27 cellular contexts compared by ENCODE assay signal in genomic region chrX:48035891-48036290, GRCh38. TPM values are rescaled to one million over a fixed set of nuclear protein-coding genes. Genes with fewer than 3 reads are reported as not detected.
DNase-seq lines count a peak whose midpoint lies in the region; ATAC-seq and TF ChIP-seq lines count a peak whose summit lies in the region.
"Had no signal": no experiment of that assay in that cellular context is flagged by ENCODE, and none has a peak within 500 bp of the region (broad histone marks: within the 10 kb centered on the region; RNA-seq: fewer than 3 reads in every experiment).

No MANE protein-coding gene starts in this region.

- H3K79me2 ChIP-seq in hepatocyte (no peaks in the 10 kb centered on the region), osteoblast (ENCODE audit: insufficient read depth, low read length) (no peaks in the 10 kb centered on the region)

- DNase-seq in ELF-1 (ENCODE audit: low read depth, low spot score), result peak; percentile 34
- peak; percentile 17 for DNase-seq in coronary artery (ENCODE audit: low spot score)
- no peak for DNase-seq in hepatocyte (ENCODE audit: low spot score)
- peak; percentile 15 for DNase-seq in osteoblast (ENCODE audit: insufficient read length, low spot score, missing footprints)
- no peak for DNase-seq in activated naive CD4-positive, alpha-beta T cell treated with anti-CD3 and anti-CD28 coated beads, Interleukin-2, amount 10 ng/mL, durations not matched to agents 7 days and 5 days
- DNase-seq in kidney tubule cell (ENCODE audit: low spot score), result no peak
- no peak for DNase-seq in iPS-NIHi7 (ENCODE audit: extremely low spot score)
- DNase-seq: CD4-positive, CD25-positive, alpha-beta regulatory T cell; GDM1; HCEC 1CT; MM.1S; NCI-H1694; NCI-H2029 treated with DMSO at 0.1 percent for 48 hours; NCI-H446 treated with DMSO at 0.1 percent for 48 hours; NCI-H526; NCI-H82; NK-92 treated with Interleukin-12 subunit alpha and Interleukin-12 subunit beta, amount 100 ng/mL, for 24 hours; PC-9; SJCRH30 had no signal

- WGBS in hepatocyte (ENCODE audit: low lambda C conversion rate, missing lambda C conversion rate), result 42% methylated on average over 4 of the region's 4 CpGs

- TF ChIP-seq CTCF in coronary artery (IDR thresholded peaks at IDR 0.05) (no peak), hepatocyte (IDR thresholded peaks at IDR 0.05; ENCODE audit: poor library complexity) (no peak), osteoblast (IDR thresholded peaks at IDR 0.05; ENCODE audit: extremely low read depth, low read depth, low read length) (no peak)

- H3K27me3 Mint-ChIP-seq in activated naive CD4-positive, alpha-beta T cell treated with anti-CD3 and anti-CD28 coated beads, Interleukin-2, amount 10 ng/mL, durations not matched to agents 7 days and 5 days, result no peaks in the 10 kb centered on the region
- H3K27me3 Mint-ChIP-seq: CD4-positive, CD25-positive, alpha-beta regulatory T cell; IgD-negative memory B cell had no signal

- no peaks in the 10 kb centered on the region for H4K20me1 ChIP-seq in hepatocyte (ENCODE audit: insufficient read depth, poor library complexity, severe bottlenecking)
- H4K20me1 ChIP-seq in osteoblast (ENCODE audit: insufficient read depth, low read length), result no peaks in the 10 kb centered on the region
- H4K20me1 ChIP-seq: BLaER1 had no signal

- H3K4me2 ChIP-seq in hepatocyte, result peak overlapping the region; percentile 37
- no peak overlapping the region for H3K4me2 ChIP-seq in osteoblast (ENCODE audit: insufficient read depth, low read length)
- H3K4me2 ChIP-seq: BLaER1, KMS-11, PC-9 had no signal

- H3K9me2 ChIP-seq in hepatocyte (replicated peaks; ENCODE audit: insufficient read depth), result no peaks in the 10 kb centered on the region

- CTCF ChIA-PET in activated naive CD4-positive, alpha-beta T cell treated with anti-CD3 and anti-CD28 coated beads, Interleukin-2, amount 10 ng/mL, durations not matched to agents 7 days and 5 days (lab: Charles Lee), result no interaction called here

- H3K27ac ChIP-seq in coronary artery (no peak overlapping the region), hepatocyte (peak overlapping the region; percentile 46), osteoblast (ENCODE audit: low read depth, low read length) (no peak overlapping the region)
- H3K27ac ChIP-seq: BLaER1, KMS-11, PC-9, SJCRH30 had no signal

- no peak overlapping the region for H2AFZ ChIP-seq in hepatocyte
- no peak overlapping the region for H2AFZ ChIP-seq in osteoblast (ENCODE audit: low read length)
- H2AFZ ChIP-seq: PC-9 had no signal

- H3K27me3 ChIP-seq in hepatocyte, result no peaks in the 10 kb centered on the region
- H3K27me3 ChIP-seq in osteoblast (ENCODE audit: insufficient read depth, low read length), result no peaks in the 10 kb centered on the region
- H3K27me3 ChIP-seq: SJCRH30 had no signal

- no peaks in the 10 kb centered on the region for H3K4me1 ChIP-seq in hepatocyte (ENCODE audit: insufficient read depth)
- no peaks in the 10 kb centered on the region for H3K4me1 ChIP-seq in osteoblast (ENCODE audit: insufficient read depth, low read length)
- H3K4me1 ChIP-seq: BLaER1, SJCRH30 had no signal

- H3K4me1 Mint-ChIP-seq in activated naive CD4-positive, alpha-beta T cell treated with anti-CD3 and anti-CD28 coated beads, Interleukin-2, amount 10 ng/mL, durations not matched to agents 7 days and 5 days, result no peaks in the 10 kb centered on the region
- H3K4me1 Mint-ChIP-seq: CD4-positive, CD25-positive, alpha-beta regulatory T cell had no signal

- H3K4me3 Mint-ChIP-seq in activated naive CD4-positive, alpha-beta T cell treated with anti-CD3 and anti-CD28 coated beads, Interleukin-2, amount 10 ng/mL, durations not matched to agents 7 days and 5 days, result no peak overlapping the region
- H3K4me3 Mint-ChIP-seq: CD4-positive, CD25-positive, alpha-beta regulatory T cell; IgD-negative memory B cell had no signal

- H3K4me3 ChIP-seq in coronary artery (no peak overlapping the region), hepatocyte (no peak overlapping the region), osteoblast (ENCODE audit: insufficient read depth, low read length) (no peak overlapping the region)
- H3K4me3 ChIP-seq: BLaER1, PC-9, SJCRH30 had no signal

- no peak for ATAC-seq in HG02938 (IDR thresholded peaks at IDR 0.05; ENCODE audit: unreplicated experiment)
- ATAC-seq: Right ventricle myocardium inferior had no signal

- H3K27ac Mint-ChIP-seq in activated naive CD4-positive, alpha-beta T cell treated with anti-CD3 and anti-CD28 coated beads, Interleukin-2, amount 10 ng/mL, durations not matched to agents 7 days and 5 days, result no peak overlapping the region
- H3K27ac Mint-ChIP-seq: CD4-positive, CD25-positive, alpha-beta regulatory T cell; IgD-negative memory B cell had no signal

- no peaks in the 10 kb centered on the region for H3K9me3 Mint-ChIP-seq in activated naive CD4-positive, alpha-beta T cell treated with anti-CD3 and anti-CD28 coated beads, Interleukin-2, amount 10 ng/mL, durations not matched to agents 7 days and 5 days
- H3K9me3 Mint-ChIP-seq: CD4-positive, CD25-positive, alpha-beta regulatory T cell; IgD-negative memory B cell had no signal

- H3K36me3 ChIP-seq in hepatocyte (replicated peaks; ENCODE audit: insufficient read depth, low read depth) (no peaks in the 10 kb centered on the region), osteoblast (ENCODE audit: insufficient read depth, low read length) (no peaks in the 10 kb centered on the region)
- H3K36me3 ChIP-seq: BLaER1, SJCRH30 had no signal

- H3K36me3 Mint-ChIP-seq in activated naive CD4-positive, alpha-beta T cell treated with anti-CD3 and anti-CD28 coated beads, Interleukin-2, amount 10 ng/mL, durations not matched to agents 7 days and 5 days, result no peaks in the 10 kb centered on the region
- H3K36me3 Mint-ChIP-seq: CD4-positive, CD25-positive, alpha-beta regulatory T cell; IgD-negative memory B cell had no signal

- H3K9me3 ChIP-seq in hepatocyte (ENCODE audit: low read depth) (no peaks in the 10 kb centered on the region), osteoblast (ENCODE audit: low read depth, low read length) (no peaks in the 10 kb centered on the region)
- H3K9me3 ChIP-seq: BLaER1, SJCRH30 had no signal

RNA-seq across cellular contexts. Expression of gene SPACA5, which starts 29.1 kb away (rescaled TPM):
- not detected in 2 replicates for total RNA-seq in hepatocyte
- not detected in 2 replicates for polyA plus RNA-seq in hepatocyte
- not detected in 2 replicates for total RNA-seq in osteoblast
- total RNA-seq: CD4-positive, CD25-positive, alpha-beta regulatory T cell; H1; PC-9; Right ventricle myocardium inferior; RPMI7951; SJCRH30 had no signal
- polyA plus RNA-seq: AG04450, IgD-negative memory B cell had no signal

RNA-seq across cellular contexts. Expression of gene ZNF182, which starts 32.1 kb away (rescaled TPM):
- total RNA-seq in hepatocyte (3.3 and 5.0 TPM in 2 replicates), osteoblast (4.1 and 4.3 TPM in 2 replicates)
- polyA plus RNA-seq in hepatocyte, result 2.7 and 3.4 TPM in 2 replicates

RNA-seq across cellular contexts. Expression of gene ZNF630, which starts 35.5 kb away (rescaled TPM):
- total RNA-seq in hepatocyte, result 2.8 and 3.7 TPM in 2 replicates
- polyA plus RNA-seq in hepatocyte, result 0.53 and 1.5 TPM in 2 replicates
- 0.72 and 2.1 TPM in 2 replicates for total RNA-seq in osteoblast

Comparison
In these comparisons a context has a peak if more than half of its experiments do, and no peak if none do; other contexts are left out.
1. DNase-seq: peak in ELF-1 (single experiment), coronary artery (single experiment) and osteoblast (single experiment); none in hepatocyte (single experiment), activated naive CD4-positive, alpha-beta T cell treated with anti-CD3 and anti-CD28 coated beads, Interleukin-2, amount 10 ng/mL, durations not matched to agents 7 days and 5 days (single experiment), kidney tubule cell (single experiment) and iPS-NIHi7 (single experiment).